Comparison of ENCODE assay signal across 8 cellular contexts in the genomic region with DNA sequence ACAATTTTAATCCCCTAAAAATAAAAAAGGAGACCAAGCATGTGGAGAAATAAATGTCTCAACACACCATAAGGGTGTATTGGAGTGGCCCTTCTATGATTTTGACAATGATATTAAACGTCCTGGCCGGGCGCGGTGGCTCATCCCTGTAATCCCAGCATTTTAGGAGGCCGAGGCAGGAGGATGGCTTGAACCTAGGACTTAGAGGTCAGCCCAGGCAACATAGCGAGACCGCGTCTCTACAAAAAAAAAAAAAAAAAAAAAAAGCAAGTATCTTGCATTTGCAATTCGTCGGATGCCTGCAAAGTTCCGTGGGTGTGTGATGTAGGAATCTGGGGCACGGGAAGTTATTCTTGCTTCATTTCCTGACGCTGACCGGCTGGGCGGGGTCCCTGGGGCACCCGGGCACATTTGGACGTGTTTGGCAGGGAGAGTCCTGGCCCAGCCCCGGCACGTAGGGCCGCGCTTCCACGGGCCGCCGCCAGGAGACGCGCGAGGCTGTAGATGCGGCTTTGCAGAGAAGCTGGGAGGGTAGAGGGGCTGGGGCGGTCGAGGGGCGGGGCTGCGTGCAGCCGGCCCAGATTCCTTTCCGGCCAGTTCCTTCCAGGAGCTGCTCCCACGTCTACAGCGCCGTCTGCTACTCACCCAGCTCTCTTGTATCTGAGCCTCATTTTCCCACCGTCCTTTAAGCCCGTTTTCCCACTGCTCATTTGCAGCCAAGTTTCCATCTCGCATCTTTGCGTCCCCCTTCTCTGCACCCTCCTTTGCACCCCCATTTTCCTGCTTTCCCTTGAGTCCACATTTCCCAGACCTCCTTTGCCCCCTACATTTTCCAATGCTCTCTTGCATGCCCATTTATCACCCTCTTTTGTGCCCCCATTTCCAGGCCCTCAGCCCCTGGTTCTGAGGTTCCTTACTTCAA. TPM values are rescaled to one million over a fixed set of nuclear protein-coding genes. Genes with fewer than 3 reads are reported as not detected.
DNase-seq lines count a peak whose midpoint lies in the region; ATAC-seq and TF ChIP-seq lines count a peak whose summit lies in the region.

No MANE protein-coding gene starts in this region.

- H3K4me3 Mint-ChIP-seq in Calu3 (ENCODE audit: low read depth, unreplicated experiment) = peak overlapping the region; percentile 51

- peak; percentile 94 for DNase-seq in Calu3
- DNase-seq in NCI-H524 treated with DMSO at 0.1 percent for 48 hours (lab: John Stamatoyannopoulos, UW) = peak; percentile 72
- peak; percentile 90 for DNase-seq in activated CD4-positive, alpha-beta T cell treated with anti-CD3 and anti-CD28 coated beads for 48 hours
- peak; percentile 98 for DNase-seq in coronary artery (ENCODE audit: low spot score)
- DNase-seq in left lung = peak; percentile 95 to 100
- DNase-seq in stimulated activated CD4-positive, alpha-beta T cell treated with anti-CD3 and anti-CD28 coated beads, Interleukin-2, amount 100 ng/mL, for 24 hours = peak; percentile 85 to 92

- no peaks in the 10 kb centered on the region for H3K36me3 ChIP-seq in left lung

- H3K9me3 Mint-ChIP-seq in Calu3 (ENCODE audit: low read depth, unreplicated experiment) = no peaks in the 10 kb centered on the region

- peak; percentile 60 for ATAC-seq in HG03139 (IDR thresholded peaks at IDR 0.05; ENCODE audit: unreplicated experiment)
- peak; percentile 100 for ATAC-seq in left lung
- ATAC-seq in HG03521 (IDR thresholded peaks at IDR 0.05; ENCODE audit: unreplicated experiment) = no peak

- no peaks in the 10 kb centered on the region for H3K27me3 ChIP-seq in left lung

- no peaks in the 10 kb centered on the region for H3K9me3 ChIP-seq in left lung

- peaks cover 23% of the 10 kb centered on the region for H3K4me1 Mint-ChIP-seq in Calu3 (ENCODE audit: low read depth, unreplicated experiment)

- CTCF ChIA-PET in Calu3 (lab: Charles Lee) = interaction anchor here (0.6 to 1.1 kb wide), 19 partner anchors 21 to 1998 kb away, joined by 3 to 18 read pairs (median 5); partner anchors contain the start of genes CCDC159, ODAD3, PRKCSH and RAB3D

- H3K27ac Mint-ChIP-seq in Calu3 (ENCODE audit: unreplicated experiment) = no peak overlapping the region

- peak; percentile 81 for TF ChIP-seq CTCF in Calu3 (IDR thresholded peaks at IDR 0.05; ENCODE audit: unreplicated experiment)
- peak; percentile 93 for TF ChIP-seq CTCF in coronary artery (IDR thresholded peaks at IDR 0.05)
- peak; percentile 94 to 99 for TF ChIP-seq CTCF in left lung (IDR thresholded peaks at IDR 0.05)

- H3K4me3 ChIP-seq in coronary artery (peak overlapping the region; percentile 53), left lung (peak overlapping the region; percentile 10 to 14)

- BruUV-seq in Calu3 (replicated peaks; lab: Mats Ljungman, UMichigan) = no TSS peak

- H3K27me3 Mint-ChIP-seq in Calu3 (ENCODE audit: unreplicated experiment) = no peaks in the 10 kb centered on the region

- peaks cover 6% of the 10 kb centered on the region for H3K36me3 Mint-ChIP-seq in Calu3 (ENCODE audit: insufficient read depth, unreplicated experiment)

- H3K27ac ChIP-seq in coronary artery (peak overlapping the region; percentile 50 to 68), left lung (peak overlapping the region; percentile 39 to 73)

- intact Hi-C loops in Calu3 (cut with micrococcal nuclease; ENCODE audit: unreplicated experiment) (loop anchor here (5.0 to 10.0 kb wide), 2 partner anchors 89 to 151 kb away; partner anchors contain the start of gene EPOR), left lung (cut with DNase I) (loop anchor here in 1 of 2 donors (10.0 kb wide), 2 partner anchors 151 to 291 kb away; no protein-coding TSS in a partner anchor)

- peaks cover 0 to 51% of the 10 kb centered on the region in 2 donors for H3K4me1 ChIP-seq in left lung

RNA-seq across cellular contexts. Expression of gene TSPAN16, which starts 2.2 kb away (rescaled TPM):
- total RNA-seq in Calu3 (2022) = not detected in 2 replicates
- total RNA-seq in left lung = not detected

RNA-seq across cellular contexts. Expression of gene DOCK6, which starts 31.4 kb away (rescaled TPM):
- total RNA-seq in Calu3 (2022) (54.8 and 63.6 TPM in 2 replicates), left lung (10 to 100 TPM; 65.6 to 97.9 TPM)

RNA-seq across cellular contexts. Expression of gene RAB3D, which starts 45.7 kb away (rescaled TPM):
- total RNA-seq in Calu3 (2022) (7.1 and 10.0 TPM in 2 replicates), left lung (10 to 100 TPM; 65.4 to 71.6 TPM)

RNA-seq across cellular contexts. Expression of gene TMEM205, which starts 52.3 kb away (rescaled TPM):
- total RNA-seq in Calu3 (2022) = 82.0 and 94.4 TPM in 2 replicates
- 10 to 100 TPM; 71.4 to 88.0 TPM for total RNA-seq in left lung

RNA-seq across cellular contexts. Expression of gene CCDC159, which starts 52.6 kb away (rescaled TPM):
- 11.8 and 13.2 TPM in 2 replicates for total RNA-seq in Calu3 (2022)
- 10 to 100 TPM; 29.9 to 32.8 TPM for total RNA-seq in left lung
